Comparison of ENCODE assay signal across 8 cellular contexts in genomic region chr12:130026608-130027176, GRCh38.
DNase-seq lines count a peak whose midpoint lies in the region; ATAC-seq and TF ChIP-seq lines count a peak whose summit lies in the region.

No MANE protein-coding gene starts in this region.

- intact Hi-C loops in testis (cut with DNase I; ENCODE audit: low total_unique reads), result no loop called here

- no peak for TF ChIP-seq POLR2A in testis (IDR thresholded peaks at IDR 0.05)

- H3K9me3 ChIP-seq in testis, result no peaks in the 10 kb centered on the region

- peak in 1 of 3 experiments; percentile 49 for TF ChIP-seq CTCF in testis (IDR thresholded peaks at IDR 0.05)

- H3K27me3 ChIP-seq in testis, result no peaks in the 10 kb centered on the region

- no peaks in the 10 kb centered on the region for H3K4me1 ChIP-seq in testis

- no peak overlapping the region for H3K27ac ChIP-seq in testis

- 36 to 50% methylated on average over 15 of the region's 15 CpGs for WGBS in testis, 2 donors

- no peak for ATAC-seq in GM18498 (IDR thresholded peaks at IDR 0.05; ENCODE audit: unreplicated experiment)

- no peaks in the 10 kb centered on the region for H3K36me3 ChIP-seq in testis (ENCODE audit: low read depth, missing control alignments)

- H3K4me3 ChIP-seq in testis, result no peak overlapping the region

- DNase-seq in NCI-H524 (lab: John Stamatoyannopoulos, UW), result peak; percentile 19 to 52
- no peak for DNase-seq in NCI-H524 treated with DMSO at 0.1 percent for 48 hours (lab: John Stamatoyannopoulos, UW)
- DNase-seq in LoVo (ENCODE audit: low spot score), result peak; percentile 66
- peak; percentile 63 for DNase-seq in activated CD4-positive, alpha-beta T cell treated with anti-CD3 and anti-CD28 coated beads for 48 hours
- DNase-seq in iris pigment epithelial cell (ENCODE audit: low read depth), result peak; percentile 24
- DNase-seq in testis, result peak; percentile 61
- no peak for DNase-seq in activated CD4-positive, CD25-positive, alpha-beta regulatory T cell (lab: John Stamatoyannopoulos, UW)

Comparison
In these comparisons a context has a peak if more than half of its experiments do, and no peak if none do; other contexts are left out.
1. DNase-seq: peak in NCI-H524 (2 of 2), LoVo (single experiment), activated CD4-positive, alpha-beta T cell treated with anti-CD3 and anti-CD28 coated beads for 48 hours (single experiment), iris pigment epithelial cell (single experiment) and testis (single experiment); none in NCI-H524 treated with DMSO at 0.1 percent for 48 hours (single experiment) and activated CD4-positive, CD25-positive, alpha-beta regulatory T cell (0 of 4).